In genomic region chr5:129428636-129429035, GRCh38 we compare ENCODE assay signal across 13 cellular contexts. TPM values are rescaled to one million over a fixed set of nuclear protein-coding genes. Genes with fewer than 3 reads are reported as not detected.
"Had no signal": no experiment of that assay in that cellular context is flagged by ENCODE, and none has a peak within 500 bp of the region (broad histone marks: within the 10 kb centered on the region; RNA-seq: fewer than 3 reads in every experiment).

No MANE protein-coding gene starts in this region.

RNA-seq across cellular contexts. Expression of gene ADAMTS19, which starts 31.5 kb away (rescaled TPM):
- total RNA-seq: activated B cell treated with CpG ODN at 0.5 μM for 24 hours; activated CD4-positive, alpha-beta memory T cell treated with anti-CD3 and anti-CD28 coated beads for 36 hours; activated CD4-positive, alpha-beta memory T cell treated with anti-CD3 and anti-CD28 coated beads, Interleukin-2, amount 10 ng/mL, durations not matched to agents 7 days and 5 days; activated CD4-positive, alpha-beta T cell treated with anti-CD3 and anti-CD28 coated beads for 36 hours; activated CD4-positive, alpha-beta T cell treated with anti-CD3 and anti-CD28 coated beads, Interleukin-2, amount 10 ng/mL, durations not matched to agents 24 days and 14 days; activated CD4-positive, alpha-beta T cell treated with anti-CD3 and anti-CD28 coated beads, Interleukin-2, amount 10 ng/mL, durations not matched to agents 7 days and 5 days; activated CD8-positive, alpha-beta memory T cell treated with anti-CD3 and anti-CD28 coated beads for 36 hours; activated CD8-positive, alpha-beta memory T cell treated with anti-CD3 and anti-CD28 coated beads, Interleukin-2, amount 10 ng/mL, durations not matched to agents 7 days and 5 days; activated CD8-positive, alpha-beta T cell treated with anti-CD3 and anti-CD28 coated beads for 36 hours; activated CD8-positive, alpha-beta T cell treated with anti-CD3 and anti-CD28 coated beads, Interleukin-2, amount 10 ng/mL, durations not matched to agents 7 days and 5 days; T-helper 1 cell treated with Interleukin-12 subunit alpha and Interleukin-12 subunit beta and Interleukin-4 antibody, amounts not matched to agents 30 ng/mL and 1 ng/mL, for 36 hours; T-helper 17 cell; T-helper 2 cell treated with Interferon-gamma antibody and Interleukin-4, amounts not matched to agents 100 ng/mL and 5 ng/mL, for 36 hours had no signal
